18 cellular contexts compared by ENCODE assay signal in genomic region chr7:106678795-106679152, GRCh38. TPM values are rescaled to one million over a fixed set of nuclear protein-coding genes. Genes with fewer than 3 reads are reported as not detected.
A peak's percentile ranks its signal among the peaks of the same experiment; 100 is the strongest.
DNase-seq lines count a peak whose midpoint lies in the region; ATAC-seq, FAIRE-seq and TF ChIP-seq lines count a peak whose summit lies in the region.
"Had no signal": no experiment of that assay in that cellular context is flagged by ENCODE, and none has a peak within 500 bp of the region (broad histone marks: within the 10 kb centered on the region; RNA-seq: fewer than 3 reads in every experiment).

No MANE protein-coding gene starts in this region.

- H3K27me3 Mint-ChIP-seq in activated T-cell treated with anti-CD3 and anti-CD28 coated beads, Interleukin-2, amount 50 U/mL, for 24 hours: no peaks in the 10 kb centered on the region
- peaks cover 0 to 3% of the 10 kb centered on the region in 2 donors for H3K27me3 Mint-ChIP-seq in CD8-positive, alpha-beta memory T cell

- DNase-seq in activated T-cell treated with anti-CD3 and anti-CD28 coated beads, Interleukin-2, amount 50 U/mL, for 24 hours: no peak
- DNase-seq in activated T-cell treated with anti-CD3 and anti-CD28 coated beads, Interleukin-2, amount 50 U/mL, for 1 hour: no peak
- DNase-seq in CD8-positive, alpha-beta memory T cell: no peak
- DNase-seq in SJSA1 (ENCODE audit: low read depth in 1 of 2, low spot score in 2 of 2) (no peak), endothelial cell of umbilical vein (ENCODE audit: low read depth, low spot score) (no peak), NCI-H2196 treated with DMSO at 0.1 percent for 48 hours (lab: John Stamatoyannopoulos, UW; ENCODE audit: unreplicated experiment) (no peak), NCI-H1048 (lab: John Stamatoyannopoulos, UW) (no peak)
- DNase-seq: COR-L47, DMS153, MM.1S, NCI-H1105, NCI-H187, NCI-H69 had no signal

- H3K4me3 ChIP-seq in CD8-positive, alpha-beta memory T cell (ENCODE audit: low read length): no peak overlapping the region
- H3K4me3 ChIP-seq in SJSA1 (no peak overlapping the region), endothelial cell of umbilical vein (replicated peaks in 1 of 3; ENCODE audit: insufficient read depth in 1 of 3, low read depth in 1 of 3, low read length in 3 of 3) (no peak overlapping the region)

- intact Hi-C loops in endothelial cell of umbilical vein (cut with micrococcal nuclease): no loop called here

- peak overlapping the region; percentile 48 for H3K27ac Mint-ChIP-seq in activated T-cell treated with anti-CD3 and anti-CD28 coated beads, Interleukin-2, amount 50 U/mL, for 24 hours
- peak overlapping the region in 1 of 8 donors; percentile 52 for H3K27ac Mint-ChIP-seq in CD8-positive, alpha-beta memory T cell

- H3K4me1 ChIP-seq in CD8-positive, alpha-beta memory T cell (ENCODE audit: insufficient read depth, low read length): no peaks in the 10 kb centered on the region
- H3K4me1 ChIP-seq in SJSA1 (replicated peaks) (peaks cover 37% of the 10 kb centered on the region), endothelial cell of umbilical vein (ENCODE audit: control insufficient read depth, extremely low read depth, insufficient read depth, low read length) (peaks cover 22% of the 10 kb centered on the region)

- H3K9ac ChIP-seq in endothelial cell of umbilical vein (replicated peaks; ENCODE audit: extremely low read depth, insufficient read depth, low read length): no peak overlapping the region
- H3K9ac ChIP-seq: KMS-11 had no signal

- H3K4me3 Mint-ChIP-seq in activated T-cell treated with anti-CD3 and anti-CD28 coated beads, Interleukin-2, amount 50 U/mL, for 24 hours: no peak overlapping the region
- no peak overlapping the region for H3K4me3 Mint-ChIP-seq in CD8-positive, alpha-beta memory T cell
- H3K4me3 Mint-ChIP-seq: HFFc6 had no signal

- BruUV-seq in endothelial cell of umbilical vein (replicated peaks; lab: Mats Ljungman, UMichigan): TSS peak; percentile 60

- H4K20me1 ChIP-seq in endothelial cell of umbilical vein (replicated peaks; ENCODE audit: control insufficient read depth, extremely low read depth, insufficient read depth, low read length): no peaks in the 10 kb centered on the region

- H3K36me3 Mint-ChIP-seq in activated T-cell treated with anti-CD3 and anti-CD28 coated beads, Interleukin-2, amount 50 U/mL, for 24 hours (ENCODE audit: low read depth): no peaks in the 10 kb centered on the region
- no peaks in the 10 kb centered on the region for H3K36me3 Mint-ChIP-seq in CD8-positive, alpha-beta memory T cell
- H3K36me3 Mint-ChIP-seq: CD14-positive monocyte had no signal

- TF ChIP-seq POLR2A in endothelial cell of umbilical vein (IDR thresholded peaks at IDR 0.05; ENCODE audit: low read depth, low read length): no peak

- H3K79me2 ChIP-seq in endothelial cell of umbilical vein (ENCODE audit: control insufficient read depth, insufficient read depth, low read length): no peaks in the 10 kb centered on the region

- no peaks in the 10 kb centered on the region for H3K36me3 ChIP-seq in CD8-positive, alpha-beta memory T cell (ENCODE audit: insufficient read depth, low read length)
- H3K36me3 ChIP-seq in SJSA1 (no peaks in the 10 kb centered on the region; the same call in 1 of the 2 replicates), endothelial cell of umbilical vein (ENCODE audit: control insufficient read depth in 2 of 2, extremely low read depth in 1 of 2, insufficient read depth in 2 of 2, low read length in 2 of 2) (no peaks in the 10 kb centered on the region)

- no peak overlapping the region for H3K4me2 ChIP-seq in endothelial cell of umbilical vein (ENCODE audit: insufficient read depth, low read length)
- H3K4me2 ChIP-seq: KMS-11 had no signal

- no peak overlapping the region for H2AFZ ChIP-seq in endothelial cell of umbilical vein (ENCODE audit: low read depth, low read length)

- dilution Hi-C loops in endothelial cell of umbilical vein (cut with MboI; ENCODE audit: extremely low pct_ligation_motif_present, low sequenced_read_pairs): no loop called here

- CTCF ChIA-PET in CD8-positive, alpha-beta memory T cell (lab: Charles Lee): interaction anchor here (1.6 kb wide), 1 partner anchor 18 kb away, joined by 9 read pairs; the partner anchor contains the start of gene CCDC71L
- CTCF ChIA-PET in endothelial cell of umbilical vein (lab: Charles Lee): interaction anchor here (1.0 to 2.4 kb wide), 7 partner anchors 16 to 490 kb away, joined by 3 to 11 read pairs (median 6); partner anchors contain the start of genes CCDC71L and HBP1

- no peaks in the 10 kb centered on the region for H3K9me1 ChIP-seq in endothelial cell of umbilical vein (replicated peaks; ENCODE audit: control insufficient read depth, extremely low read depth, insufficient read depth, low read length)

- no peak for TF ChIP-seq CTCF in endothelial cell of umbilical vein (IDR thresholded peaks at IDR 0.05; ENCODE audit: extremely low read depth in 1 of 2, insufficient read depth in 1 of 2, low read depth in 1 of 2, low read length in 2 of 2)

- H3K9me3 ChIP-seq in CD8-positive, alpha-beta memory T cell (ENCODE audit: low read length): no peaks in the 10 kb centered on the region
- H3K9me3 ChIP-seq in SJSA1 (replicated peaks) (no peaks in the 10 kb centered on the region), endothelial cell of umbilical vein (replicated peaks; ENCODE audit: control insufficient read depth, insufficient read depth, low read length) (no peaks in the 10 kb centered on the region)

- no peak for FAIRE-seq in endothelial cell of umbilical vein (lab: Jason Lieb, UNC)

- no peak for ATAC-seq in GM18870 (IDR thresholded peaks at IDR 0.05; ENCODE audit: unreplicated experiment)

- peak overlapping the region; percentile 75 for H3K27ac ChIP-seq in CD8-positive, alpha-beta memory T cell (ENCODE audit: low read depth, low read length)
- peak overlapping the region; percentile 73 for H3K27ac ChIP-seq in SJSA1
- H3K27ac ChIP-seq in endothelial cell of umbilical vein (ENCODE audit: insufficient read depth, low read depth, low read length): peak overlapping the region; percentile 47
- H3K27ac ChIP-seq: KMS-11, RWPE1 had no signal

- peaks cover 2% of the 10 kb centered on the region for H3K9me3 Mint-ChIP-seq in activated T-cell treated with anti-CD3 and anti-CD28 coated beads, Interleukin-2, amount 50 U/mL, for 24 hours
- H3K9me3 Mint-ChIP-seq in CD8-positive, alpha-beta memory T cell: no peaks in the 10 kb centered on the region
- H3K9me3 Mint-ChIP-seq: HFFc6 had no signal

- POLR2A ChIA-PET in CD8-positive, alpha-beta memory T cell (lab: Charles Lee): no interaction called here
- POLR2A ChIA-PET in endothelial cell of umbilical vein (lab: Charles Lee): no interaction called here

- no peaks in the 10 kb centered on the region for H3K27me3 ChIP-seq in CD8-positive, alpha-beta memory T cell (ENCODE audit: insufficient read depth, low read length, poor library complexity, severe bottlenecking)
- no peaks in the 10 kb centered on the region for H3K27me3 ChIP-seq in SJSA1 (replicated peaks)
- no peaks in the 10 kb centered on the region for H3K27me3 ChIP-seq in endothelial cell of umbilical vein (ENCODE audit: control insufficient read depth in 2 of 2, insufficient read depth in 2 of 2, low read length in 2 of 2)

- peaks cover 13% of the 10 kb centered on the region for H3K4me1 Mint-ChIP-seq in activated T-cell treated with anti-CD3 and anti-CD28 coated beads, Interleukin-2, amount 50 U/mL, for 24 hours (ENCODE audit: low read depth)
- peaks cover 5 to 6% (median 5%) of the 10 kb centered on the region in 3 donors for H3K4me1 Mint-ChIP-seq in CD8-positive, alpha-beta memory T cell

TF ChIP-seq in endothelial cell of umbilical vein, 7 proteins besides CTCF, POLR2A, EP300 and RAD21:
- TF ChIP-seq, protein P1, sequence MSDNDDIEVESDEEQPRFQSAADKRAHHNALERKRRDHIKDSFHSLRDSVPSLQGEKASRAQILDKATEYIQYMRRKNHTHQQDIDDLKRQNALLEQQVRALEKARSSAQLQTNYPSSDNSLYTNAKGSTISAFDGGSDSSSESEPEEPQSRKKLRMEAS (IDR thresholded peaks at IDR 0.05; ENCODE audit: insufficient read depth, insufficient read length): no peak
- TF ChIP-seq EZH2 (IDR thresholded peaks at IDR 0.05; ENCODE audit: borderline replicate concordance, low read depth, low read length, severe bottlenecking) (no peak), POLR2AphosphoS5 (IDR thresholded peaks at IDR 0.05; ENCODE audit: insufficient read depth, low read depth, low read length) (no peak), MYC (IDR thresholded peaks at IDR 0.05; ENCODE audit: low read depth, low read length) (no peak), FOS (IDR thresholded peaks at IDR 0.05; ENCODE audit: borderline replicate concordance, insufficient read depth, low read length) (no peak), GATA2 (IDR thresholded peaks at IDR 0.05; ENCODE audit: insufficient read depth, insufficient read length, low read depth, low read length) (no peak), JUN (IDR thresholded peaks at IDR 0.05; ENCODE audit: borderline replicate concordance, insufficient read depth, insufficient read length, low read depth) (no peak)

RNA-seq across cellular contexts. Expression of gene CCDC71L, which starts 17.8 kb away (rescaled TPM):
- 10 to 100 TPM; 27.4 to 28.1 TPM for total RNA-seq in CD8-positive, alpha-beta memory T cell
- polyA plus RNA-seq in CD8-positive, alpha-beta memory T cell: 6.7 TPM
- total RNA-seq in SJSA1 (2014; rRNA removed; shearing (Covaris generic)): 37.1 and 38.7 TPM in 2 replicates
- total RNA-seq in endothelial cell of umbilical vein: 62.5 and 65.2 TPM in 2 replicates
- 50.7 and 60.3 TPM in 2 replicates for polyA plus RNA-seq in endothelial cell of umbilical vein
- 40.0 and 41.2 TPM in 2 replicates for polyA plus RNA-seq in endothelial cell of umbilical vein (2011; cell fraction: cytosol; rRNA removed)
- polyA plus RNA-seq in endothelial cell of umbilical vein (2011; cell fraction: nucleus; rRNA removed): 25.6 and 30.8 TPM in 2 replicates
- 43.2 and 65.7 TPM in 2 replicates for polyA plus RNA-seq in endothelial cell of umbilical vein (2012)
- 24.6 and 28.5 TPM in 2 replicates for polyA minus RNA-seq in endothelial cell of umbilical vein
- 6.2 TPM for polyA minus RNA-seq in endothelial cell of umbilical vein (2011; cell fraction: cytosol; rRNA and poly(A)+ RNA removed)
- 22.4 and 22.6 TPM in 2 replicates for polyA minus RNA-seq in endothelial cell of umbilical vein (2011; cell fraction: nucleus; rRNA and poly(A)+ RNA removed)
